ENCODE assay signal across 17 cellular contexts in the genomic region with DNA sequence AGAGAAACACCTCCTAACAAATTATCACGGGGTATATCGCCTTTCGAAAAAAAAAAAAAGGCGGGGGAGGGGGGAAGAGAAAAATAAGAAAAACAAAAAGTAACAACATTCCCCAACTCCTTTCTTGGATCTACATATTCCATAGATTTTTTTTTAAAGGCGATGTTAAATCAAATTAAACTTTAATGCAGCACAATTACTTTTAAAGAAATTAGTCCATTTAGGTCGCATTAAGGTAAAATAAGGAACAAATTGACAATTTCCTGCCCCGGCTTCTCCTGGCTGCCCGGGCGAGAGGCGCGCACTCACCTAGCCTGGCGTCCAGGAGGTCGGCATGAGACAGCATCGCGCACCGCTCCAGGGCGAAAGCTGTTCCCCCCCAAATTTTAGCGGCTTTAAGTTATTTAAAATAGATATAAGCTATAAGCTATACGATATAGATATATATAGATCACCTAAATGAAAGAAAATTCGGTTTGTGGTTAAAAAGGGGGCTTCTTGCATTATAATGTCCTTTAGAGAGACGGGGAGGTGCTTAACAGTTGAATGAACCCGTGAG. TPM values are rescaled to one million over a fixed set of nuclear protein-coding genes. Genes with fewer than 3 reads are reported as not detected.
A peak's percentile ranks its signal among the peaks of the same experiment; 100 is the strongest.
DNase-seq lines count a peak whose midpoint lies in the region; ATAC-seq and TF ChIP-seq lines count a peak whose summit lies in the region.
"Had no signal": no experiment of that assay in that cellular context is flagged by ENCODE, and none has a peak within 500 bp of the region (broad histone marks: within the 10 kb centered on the region; RNA-seq: fewer than 3 reads in every experiment).

A gene (minus strand): TSS at position 510 of the 559 bp plus-strand sequence. CDS start 164 bp downstream, at position 346.

- no peaks in the 10 kb centered on the region for H3F3A ChIP-seq in smooth muscle cell (ENCODE audit: low read depth)

- H3K4me3 Mint-ChIP-seq in activated CD8-positive, alpha-beta memory T cell treated with anti-CD3 and anti-CD28 coated beads, Interleukin-2, amount 10 ng/mL, durations not matched to agents 7 days and 5 days, result peak within 1 kb of the TSS; percentile 14
- H3K4me3 Mint-ChIP-seq in T-helper 17 cell, result peak within 1 kb of the TSS; percentile 61

- H3K27ac ChIP-seq in hepatocyte (no peak within 1 kb of the TSS), smooth muscle cell (ENCODE audit: low read depth) (no peak within 1 kb of the TSS)
- H3K27ac ChIP-seq: left ventricle myocardium inferior, parathyroid adenoma, PC-9 had no signal

- H3K79me2 ChIP-seq in hepatocyte (no peaks in the 10 kb centered on the region), smooth muscle cell (ENCODE audit: low read depth) (no peaks in the 10 kb centered on the region)
- H3K79me2 ChIP-seq: parathyroid adenoma had no signal

- no peak for DNase-seq in activated CD8-positive, alpha-beta memory T cell treated with anti-CD3 and anti-CD28 coated beads, Interleukin-2, amount 10 ng/mL, durations not matched to agents 7 days and 5 days
- no peak for DNase-seq in activated CD8-positive, alpha-beta memory T cell treated with anti-CD3 and anti-CD28 coated beads, Interleukin-2, amount 50 U/mL, for 48 hours
- no peak for DNase-seq in T-helper 17 cell
- no peak for DNase-seq in hepatocyte (ENCODE audit: low spot score)
- no peak for DNase-seq in smooth muscle cell (lab: John Stamatoyannopoulos, UW; ENCODE audit: unreplicated experiment)
- DNase-seq in NCI-H526 treated with DMSO at 0.1 percent for 48 hours (lab: John Stamatoyannopoulos, UW), result no peak
- DNase-seq: effector memory CD4-positive, alpha-beta T cell; left ventricle myocardium inferior; NCI-H1048; PC-9 had no signal

- H3K27ac Mint-ChIP-seq in activated CD8-positive, alpha-beta memory T cell treated with anti-CD3 and anti-CD28 coated beads, Interleukin-2, amount 10 ng/mL, durations not matched to agents 7 days and 5 days, result peak within 1 kb of the TSS; percentile 68
- H3K27ac Mint-ChIP-seq in T-helper 17 cell, result peak within 1 kb of the TSS; percentile 89

- no peaks in the 10 kb centered on the region for H3K9me2 ChIP-seq in hepatocyte (replicated peaks; ENCODE audit: insufficient read depth)

- no peak within 1 kb of the TSS for H3K9ac ChIP-seq in smooth muscle cell (ENCODE audit: low read depth)
- H3K9ac ChIP-seq: parathyroid adenoma had no signal

- peak within 1 kb of the TSS; percentile 55 for H3K4me2 ChIP-seq in hepatocyte
- H3K4me2 ChIP-seq in smooth muscle cell, result peak within 1 kb of the TSS; percentile 43
- H3K4me2 ChIP-seq: PC-9 had no signal

- TF ChIP-seq CTCF in hepatocyte (IDR thresholded peaks at IDR 0.05; ENCODE audit: poor library complexity) (no peak), smooth muscle cell (IDR thresholded peaks at IDR 0.05; ENCODE audit: borderline replicate concordance, insufficient read depth, poor library complexity, severe bottlenecking) (no peak)

- H3K4me1 Mint-ChIP-seq in activated CD8-positive, alpha-beta memory T cell treated with anti-CD3 and anti-CD28 coated beads, Interleukin-2, amount 10 ng/mL, durations not matched to agents 7 days and 5 days, result peaks cover 11% of the 10 kb centered on the region
- peaks cover 11% of the 10 kb centered on the region for H3K4me1 Mint-ChIP-seq in T-helper 17 cell

- H3K36me3 ChIP-seq in hepatocyte (replicated peaks; ENCODE audit: insufficient read depth, low read depth) (no peaks in the 10 kb centered on the region), smooth muscle cell (ENCODE audit: low read depth) (no peaks in the 10 kb centered on the region)
- H3K36me3 ChIP-seq: left ventricle myocardium inferior had no signal

- H3K27me3 ChIP-seq in hepatocyte, result peaks cover 100% of the 10 kb centered on the region
- H3K27me3 ChIP-seq in smooth muscle cell (ENCODE audit: low read depth), result peaks cover 100% of the 10 kb centered on the region

- H3K4me1 ChIP-seq in hepatocyte (ENCODE audit: insufficient read depth) (peaks cover 6% of the 10 kb centered on the region), smooth muscle cell (ENCODE audit: low read depth) (peaks cover 16% of the 10 kb centered on the region)
- H3K4me1 ChIP-seq: parathyroid adenoma had no signal

- 4% methylated on average over 22 of the region's 22 CpGs for WGBS in hepatocyte (ENCODE audit: low lambda C conversion rate, missing lambda C conversion rate)
- WGBS in smooth muscle cell (ENCODE audit: low lambda C conversion rate), result 4% methylated on average over 22 of the region's 22 CpGs

- H3K9me3 ChIP-seq in T-helper 17 cell (ENCODE audit: control insufficient read depth, low read length, poor library complexity, severe bottlenecking), result peaks cover 25% of the 10 kb centered on the region
- H3K9me3 ChIP-seq in hepatocyte (ENCODE audit: low read depth), result no peaks in the 10 kb centered on the region
- H3K9me3 ChIP-seq in smooth muscle cell (replicated peaks; ENCODE audit: low read depth), result no peaks in the 10 kb centered on the region
- H3K9me3 ChIP-seq: left ventricle myocardium inferior had no signal

- H3K4me3 ChIP-seq in hepatocyte, result no peak within 1 kb of the TSS
- no peak within 1 kb of the TSS for H3K4me3 ChIP-seq in smooth muscle cell
- H3K4me3 ChIP-seq: left ventricle myocardium inferior, PC-9 had no signal

- H3K36me3 Mint-ChIP-seq in activated CD8-positive, alpha-beta memory T cell treated with anti-CD3 and anti-CD28 coated beads, Interleukin-2, amount 10 ng/mL, durations not matched to agents 7 days and 5 days, result peaks cover 13% of the 10 kb centered on the region
- H3K36me3 Mint-ChIP-seq in T-helper 17 cell (ENCODE audit: low read depth), result peaks cover 3% of the 10 kb centered on the region

- H3K27me3 Mint-ChIP-seq in activated CD8-positive, alpha-beta memory T cell treated with anti-CD3 and anti-CD28 coated beads, Interleukin-2, amount 10 ng/mL, durations not matched to agents 7 days and 5 days, result peaks cover 79% of the 10 kb centered on the region
- peaks cover 74% of the 10 kb centered on the region for H3K27me3 Mint-ChIP-seq in T-helper 17 cell

- H2AFZ ChIP-seq in hepatocyte (peak within 1 kb of the TSS; percentile 39), smooth muscle cell (ENCODE audit: low read depth) (no peak within 1 kb of the TSS)
- H2AFZ ChIP-seq: parathyroid adenoma, PC-9 had no signal

- CTCF ChIA-PET in activated CD8-positive, alpha-beta memory T cell treated with anti-CD3 and anti-CD28 coated beads, Interleukin-2, amount 10 ng/mL, durations not matched to agents 7 days and 5 days (lab: Charles Lee), result interaction anchor here (0.9 kb wide), 1 partner anchor 11 kb away, joined by 3 read pairs; no protein-coding TSS in a partner anchor

- H3K9me3 Mint-ChIP-seq in activated CD8-positive, alpha-beta memory T cell treated with anti-CD3 and anti-CD28 coated beads, Interleukin-2, amount 10 ng/mL, durations not matched to agents 7 days and 5 days (ENCODE audit: low read depth), result no peaks in the 10 kb centered on the region

- no peak for ATAC-seq in activated CD8-positive, alpha-beta memory T cell treated with anti-CD3 and anti-CD28 coated beads, Interleukin-2, amount 10 ng/mL, durations not matched to agents 7 days and 5 days
- no peak for ATAC-seq in T-helper 17 cell
- no peak for ATAC-seq in HG02938 (IDR thresholded peaks at IDR 0.05; ENCODE audit: unreplicated experiment)
- ATAC-seq in GM18519 (IDR thresholded peaks at IDR 0.05; ENCODE audit: low FRiP score, unreplicated experiment), result no peak

- no peaks in the 10 kb centered on the region for H4K20me1 ChIP-seq in hepatocyte (ENCODE audit: insufficient read depth, poor library complexity, severe bottlenecking)
- H4K20me1 ChIP-seq in smooth muscle cell (ENCODE audit: low read depth), result no peaks in the 10 kb centered on the region

RNA-seq across cellular contexts. Expression of the gene that starts here (rescaled TPM):
- under 1 TPM in 1 of 2 experiments, not detected in 1; 0.05 TPM for total RNA-seq in activated CD8-positive, alpha-beta memory T cell treated with anti-CD3 and anti-CD28 coated beads, Interleukin-2, amount 10 ng/mL, durations not matched to agents 7 days and 5 days
- not detected for total RNA-seq in T-helper 17 cell
- total RNA-seq in hepatocyte, result not detected in 2 replicates
- polyA plus RNA-seq in hepatocyte, result not detected in 2 replicates
- not detected in 2 replicates for total RNA-seq in smooth muscle cell
- not detected in 2 replicates for polyA plus RNA-seq in smooth muscle cell
- total RNA-seq: Daoy; H4; HT-29; left ventricle myocardium inferior; PC-9; T-helper 2 cell treated with Interferon-gamma antibody and Interleukin-4, amounts not matched to agents 100 ng/mL and 5 ng/mL, for 36 hours had no signal
